1 cellular context compared by ENCODE assay signal in genomic region chr16:19115148-19116021, GRCh38.
TF ChIP-seq lines count a peak whose summit lies in the region.

No MANE protein-coding gene starts in this region.

TF ChIP-seq in A549, 52 proteins besides CTCF, POLR2A, EP300 and RAD21 (continued from another document):
- no peak for TF ChIP-seq CHD2 (IDR thresholded peaks at IDR 0.05; ENCODE audit: low read length, partially characterized antibody)
- no peak; a peak in 1 of 5 replicates for TF ChIP-seq JUN (IDR thresholded peaks at IDR 0.05)
- TF ChIP-seq KDM5A (IDR thresholded peaks at IDR 0.05) = no peak
- no peak for TF ChIP-seq RNF2 (IDR thresholded peaks at IDR 0.05; ENCODE audit: borderline replicate concordance, low read depth)
- no peak for TF ChIP-seq ZFP36 (IDR thresholded peaks at IDR 0.05; ENCODE audit: borderline replicate concordance, partially characterized antibody)
- no peak for TF ChIP-seq ESRRA (IDR thresholded peaks at IDR 0.05; ENCODE audit: borderline replicate concordance, low read length)
- no peak for TF ChIP-seq EHMT2 (IDR thresholded peaks at IDR 0.05; ENCODE audit: low read depth)
- no peak for TF ChIP-seq TP53 (CRISPR knock-in tag; IDR thresholded peaks at IDR 0.05)
- TF ChIP-seq SMC3 (IDR thresholded peaks at IDR 0.05) = no peak
- no peak for TF ChIP-seq HOXB13 (CRISPR knock-in tag; IDR thresholded peaks at IDR 0.05; ENCODE audit: low read depth)
- TF ChIP-seq ZSCAN20 (CRISPR knock-in tag; IDR thresholded peaks at IDR 0.05) = no peak
